12 cellular contexts compared by ENCODE assay signal in genomic region chr19:6022570-6023049, GRCh38. TPM values are rescaled to one million over a fixed set of nuclear protein-coding genes. Genes with fewer than 3 reads are reported as not detected.
DNase-seq lines count a peak whose midpoint lies in the region; ATAC-seq and TF ChIP-seq lines count a peak whose summit lies in the region.
"Had no signal": no experiment of that assay in that cellular context is flagged by ENCODE, and none has a peak within 500 bp of the region (broad histone marks: within the 10 kb centered on the region; RNA-seq: fewer than 3 reads in every experiment).

No MANE protein-coding gene starts in this region.

- H3K4me3 Mint-ChIP-seq in activated CD8-positive, alpha-beta T cell treated with anti-CD3 and anti-CD28 coated beads for 36 hours: no peak overlapping the region
- no peak overlapping the region for H3K4me3 Mint-ChIP-seq in activated CD8-positive, alpha-beta T cell treated with anti-CD3 and anti-CD28 coated beads, Interleukin-2, amount 10 ng/mL, durations not matched to agents 7 days and 5 days
- no peak overlapping the region for H3K4me3 Mint-ChIP-seq in endodermal cell
- no peak overlapping the region for H3K4me3 Mint-ChIP-seq in naive thymus-derived CD8-positive, alpha-beta T cell
- H3K4me3 Mint-ChIP-seq: immature natural killer cell; natural killer cell treated with Interleukin-12 subunit alpha and Interleukin-12 subunit beta and Interleukin-15 and Interleukin-18, amount 100 ng/mL, for 72 hours had no signal

- H3K9me3 Mint-ChIP-seq in activated CD8-positive, alpha-beta T cell treated with anti-CD3 and anti-CD28 coated beads for 36 hours: no peaks in the 10 kb centered on the region
- H3K9me3 Mint-ChIP-seq in activated CD8-positive, alpha-beta T cell treated with anti-CD3 and anti-CD28 coated beads, Interleukin-2, amount 10 ng/mL, durations not matched to agents 7 days and 5 days (ENCODE audit: insufficient read depth): no peaks in the 10 kb centered on the region
- no peaks in the 10 kb centered on the region for H3K9me3 Mint-ChIP-seq in endodermal cell
- no peaks in the 10 kb centered on the region for H3K9me3 Mint-ChIP-seq in naive thymus-derived CD8-positive, alpha-beta T cell
- H3K9me3 Mint-ChIP-seq: immature natural killer cell; natural killer cell treated with Interleukin-12 subunit alpha and Interleukin-12 subunit beta and Interleukin-15 and Interleukin-18, amount 100 ng/mL, for 72 hours had no signal

- H3K9me3 ChIP-seq in endodermal cell (ENCODE audit: control insufficient read depth, low read length): no peaks in the 10 kb centered on the region
- no peaks in the 10 kb centered on the region for H3K9me3 ChIP-seq in upper lobe of left lung

- H3K27ac Mint-ChIP-seq in activated CD8-positive, alpha-beta T cell treated with anti-CD3 and anti-CD28 coated beads for 36 hours: no peak overlapping the region
- no peak overlapping the region for H3K27ac Mint-ChIP-seq in activated CD8-positive, alpha-beta T cell treated with anti-CD3 and anti-CD28 coated beads, Interleukin-2, amount 10 ng/mL, durations not matched to agents 7 days and 5 days
- H3K27ac Mint-ChIP-seq in endodermal cell: no peak overlapping the region
- peak overlapping the region in 2 of 10 donors; percentile 37 to 55 for H3K27ac Mint-ChIP-seq in naive thymus-derived CD8-positive, alpha-beta T cell
- H3K27ac Mint-ChIP-seq: immature natural killer cell; natural killer cell treated with Interleukin-12 subunit alpha and Interleukin-12 subunit beta and Interleukin-15 and Interleukin-18, amount 100 ng/mL, for 72 hours had no signal

- no peaks in the 10 kb centered on the region for H3K36me3 Mint-ChIP-seq in activated CD8-positive, alpha-beta T cell treated with anti-CD3 and anti-CD28 coated beads for 36 hours (ENCODE audit: low read depth)
- H3K36me3 Mint-ChIP-seq in activated CD8-positive, alpha-beta T cell treated with anti-CD3 and anti-CD28 coated beads, Interleukin-2, amount 10 ng/mL, durations not matched to agents 7 days and 5 days (ENCODE audit: low read depth): no peaks in the 10 kb centered on the region
- no peaks in the 10 kb centered on the region for H3K36me3 Mint-ChIP-seq in endodermal cell (ENCODE audit: low read depth)
- peaks cover 0 to 11% (median 1%) of the 10 kb centered on the region in 3 donors for H3K36me3 Mint-ChIP-seq in naive thymus-derived CD8-positive, alpha-beta T cell
- H3K36me3 Mint-ChIP-seq: immature natural killer cell; natural killer cell treated with Interleukin-12 subunit alpha and Interleukin-12 subunit beta and Interleukin-15 and Interleukin-18, amount 100 ng/mL, for 72 hours had no signal

- CTCF ChIA-PET in activated CD8-positive, alpha-beta T cell treated with anti-CD3 and anti-CD28 coated beads for 36 hours (lab: Charles Lee): interaction anchor here (0.8 to 3.5 kb wide), 36 partner anchors 9 to 252 kb away, joined by 3 to 91 read pairs (median 6); partner anchors contain the start of genes NDUFA11, NRTN, RANBP3 and VMAC
- CTCF ChIA-PET in activated CD8-positive, alpha-beta T cell treated with anti-CD3 and anti-CD28 coated beads, Interleukin-2, amount 10 ng/mL, durations not matched to agents 7 days and 5 days (lab: Charles Lee): interaction anchor here (0.7 to 4.0 kb wide), 28 partner anchors 9 to 219 kb away, joined by 3 to 47 read pairs (median 5); partner anchors contain the start of genes NDUFA11, NRTN, RANBP3 and VMAC

- no peak overlapping the region for H3K27ac ChIP-seq in endodermal cell (ENCODE audit: low read depth, low read length)
- H3K27ac ChIP-seq in upper lobe of left lung: peak overlapping the region; percentile 21 to 69 (median 61)
- H3K27ac ChIP-seq: HL-60 had no signal

- DNase-seq in activated CD8-positive, alpha-beta T cell treated with anti-CD3 and anti-CD28 coated beads for 36 hours: no peak
- no peak for DNase-seq in activated CD8-positive, alpha-beta T cell treated with anti-CD3 and anti-CD28 coated beads, Interleukin-2, amount 10 ng/mL, durations not matched to agents 7 days and 5 days
- DNase-seq in endodermal cell (no peak), upper lobe of left lung (no peak), cerebellar cortex (ENCODE audit: low spot score) (no peak), kidney glomerular epithelial cell (lab: John Stamatoyannopoulos, UW) (no peak)
- no peak for DNase-seq in naive thymus-derived CD8-positive, alpha-beta T cell
- DNase-seq: SIG-M5 had no signal

- intact Hi-C loops in activated CD8-positive, alpha-beta T cell treated with anti-CD3 and anti-CD28 coated beads for 36 hours (cut with micrococcal nuclease): loop anchor here (2.0 kb wide), 1 partner anchor 36 kb away; no protein-coding TSS in a partner anchor

- H3K27me3 Mint-ChIP-seq in activated CD8-positive, alpha-beta T cell treated with anti-CD3 and anti-CD28 coated beads for 36 hours: no peaks in the 10 kb centered on the region
- H3K27me3 Mint-ChIP-seq in activated CD8-positive, alpha-beta T cell treated with anti-CD3 and anti-CD28 coated beads, Interleukin-2, amount 10 ng/mL, durations not matched to agents 7 days and 5 days (ENCODE audit: low read depth): no peaks in the 10 kb centered on the region
- peaks cover 10% of the 10 kb centered on the region for H3K27me3 Mint-ChIP-seq in endodermal cell (ENCODE audit: insufficient read depth)
- peaks cover 0 to 4% (median 0%) of the 10 kb centered on the region in 5 donors for H3K27me3 Mint-ChIP-seq in naive thymus-derived CD8-positive, alpha-beta T cell
- H3K27me3 Mint-ChIP-seq: natural killer cell treated with Interleukin-12 subunit alpha and Interleukin-12 subunit beta and Interleukin-15 and Interleukin-18, amount 100 ng/mL, for 72 hours had no signal

- TF ChIP-seq CTCF in activated CD8-positive, alpha-beta T cell treated with anti-CD3 and anti-CD28 coated beads for 36 hours (IDR thresholded peaks at IDR 0.05): peak; percentile 37
- peak; percentile 3 for TF ChIP-seq CTCF in endodermal cell (conservative IDR thresholded peaks at IDR 0.05)
- TF ChIP-seq CTCF in upper lobe of left lung (IDR thresholded peaks at IDR 0.05): peak in 2 of 6 experiments; percentile 1 to 9

- no peaks in the 10 kb centered on the region for H3K36me3 ChIP-seq in endodermal cell (ENCODE audit: control insufficient read depth, insufficient read depth, low read length)
- H3K36me3 ChIP-seq in upper lobe of left lung: peaks cover 0 to 17% (median 13%) of the 10 kb centered on the region in 4 donors

- no peak overlapping the region for H3K9ac ChIP-seq in endodermal cell (ENCODE audit: extremely low read depth, low read length, poor library complexity, severe bottlenecking)

- TF ChIP-seq POLR2A in upper lobe of left lung (IDR thresholded peaks at IDR 0.05): no peak

- POLR2A ChIA-PET in activated CD8-positive, alpha-beta T cell treated with anti-CD3 and anti-CD28 coated beads for 36 hours (lab: Charles Lee): interaction anchor here (0.6 to 1.8 kb wide), 5 partner anchors 34 to 367 kb away, joined by 3 to 6 read pairs (median 3); no protein-coding TSS in a partner anchor
- POLR2A ChIA-PET in activated CD8-positive, alpha-beta T cell treated with anti-CD3 and anti-CD28 coated beads, Interleukin-2, amount 10 ng/mL, durations not matched to agents 7 days and 5 days (lab: Charles Lee): interaction anchor here (0.9 to 1.6 kb wide), 2 partner anchors 55 to 218 kb away, joined by 3 to 4 read pairs; no protein-coding TSS in a partner anchor
- POLR2A ChIA-PET in naive thymus-derived CD8-positive, alpha-beta T cell (lab: Charles Lee): interaction anchor here (1.5 to 1.9 kb wide), 5 partner anchors 47 to 218 kb away, joined by 4 to 10 read pairs (median 9); partner anchors contain the start of genes NDUFA11 and NRTN

- 50 to 70% methylated on average over 9 to 16 of the region's 16 CpGs for WGBS in endodermal cell (ENCODE audit: insufficient coverage in 1 of 2, insufficient read length in 1 of 2), 2 experiments
- WGBS in upper lobe of left lung, 2 donors: 78 to 79% methylated on average over 15 to 16 of the region's 16 CpGs

- peak; percentile 14 for ATAC-seq in activated CD8-positive, alpha-beta T cell treated with anti-CD3 and anti-CD28 coated beads for 36 hours
- ATAC-seq in activated CD8-positive, alpha-beta T cell treated with anti-CD3 and anti-CD28 coated beads, Interleukin-2, amount 10 ng/mL, durations not matched to agents 7 days and 5 days: no peak
- ATAC-seq in naive thymus-derived CD8-positive, alpha-beta T cell: peak; percentile 6 to 9
- no peak for ATAC-seq in upper lobe of left lung (ENCODE audit: low FRiP score in 2 of 2)
- no peak for ATAC-seq in HG03159 (IDR thresholded peaks at IDR 0.05; ENCODE audit: unreplicated experiment)

- H3K4me1 ChIP-seq in endodermal cell (ENCODE audit: control insufficient read depth, insufficient read depth, low read length) (peaks cover 2% of the 10 kb centered on the region), upper lobe of left lung (peaks cover 10 to 17% (median 12%) of the 10 kb centered on the region in 4 donors)

- no peak for TF ChIP-seq EP300 in upper lobe of left lung (IDR thresholded peaks at IDR 0.05)

- H3K4me3 ChIP-seq in endodermal cell (ENCODE audit: low read length) (no peak overlapping the region), upper lobe of left lung (no peak overlapping the region)

- H3K27me3 ChIP-seq in endodermal cell (ENCODE audit: control insufficient read depth, insufficient read depth, low read length, poor library complexity, severe bottlenecking) (no peaks in the 10 kb centered on the region), upper lobe of left lung (no peaks in the 10 kb centered on the region)

- peaks cover 2% of the 10 kb centered on the region for H3K4me1 Mint-ChIP-seq in activated CD8-positive, alpha-beta T cell treated with anti-CD3 and anti-CD28 coated beads for 36 hours (ENCODE audit: low read depth)
- peaks cover 14% of the 10 kb centered on the region for H3K4me1 Mint-ChIP-seq in activated CD8-positive, alpha-beta T cell treated with anti-CD3 and anti-CD28 coated beads, Interleukin-2, amount 10 ng/mL, durations not matched to agents 7 days and 5 days (ENCODE audit: low read depth)
- H3K4me1 Mint-ChIP-seq in endodermal cell: peaks cover 6% of the 10 kb centered on the region
- peaks cover 5 to 25% (median 8%) of the 10 kb centered on the region in 4 donors for H3K4me1 Mint-ChIP-seq in naive thymus-derived CD8-positive, alpha-beta T cell
- H3K4me1 Mint-ChIP-seq: immature natural killer cell had no signal

RNA-seq across cellular contexts. Expression of gene RANBP3, which starts 44.7 kb away (rescaled TPM):
- 10 to 100 TPM; 74.3 to 87.5 TPM for total RNA-seq in activated CD8-positive, alpha-beta T cell treated with anti-CD3 and anti-CD28 coated beads for 36 hours
- 10 to 100 TPM; 82.2 to 93.6 TPM for total RNA-seq in activated CD8-positive, alpha-beta T cell treated with anti-CD3 and anti-CD28 coated beads, Interleukin-2, amount 10 ng/mL, durations not matched to agents 7 days and 5 days
- total RNA-seq in endodermal cell (10 to 100 TPM; 77.4 to 81.4 TPM), upper lobe of left lung (100 to 1,000 TPM in 1 of 6 donors, 10 to 100 TPM in 5; 64.4 to 116 (median 68.5) TPM)
- 72.9 TPM for polyA plus RNA-seq in endodermal cell (2013, experiment 1 of 2)
- 60.6 TPM for polyA plus RNA-seq in endodermal cell (2013, experiment 2 of 2)
- 100 to 1,000 TPM; 128 to 145 TPM for total RNA-seq in naive thymus-derived CD8-positive, alpha-beta T cell
- 10 to 100 TPM in 1 of 3 donors, 1 to 10 TPM in 2; 7.7 to 13.0 (median 9.1) TPM for polyA plus RNA-seq in naive thymus-derived CD8-positive, alpha-beta T cell

Comparison
In these comparisons a context has a peak if more than half of its experiments do, and no peak if none do; other contexts are left out.
1. ATAC-seq: peak in activated CD8-positive, alpha-beta T cell treated with anti-CD3 and anti-CD28 coated beads for 36 hours (single experiment) and naive thymus-derived CD8-positive, alpha-beta T cell (2 of 2); none in activated CD8-positive, alpha-beta T cell treated with anti-CD3 and anti-CD28 coated beads, Interleukin-2, amount 10 ng/mL, durations not matched to agents 7 days and 5 days (single experiment), upper lobe of left lung (0 of 2) and HG03159 (single experiment).